Comparison of ENCODE assay signal across 8 cellular contexts in the genomic region with DNA sequence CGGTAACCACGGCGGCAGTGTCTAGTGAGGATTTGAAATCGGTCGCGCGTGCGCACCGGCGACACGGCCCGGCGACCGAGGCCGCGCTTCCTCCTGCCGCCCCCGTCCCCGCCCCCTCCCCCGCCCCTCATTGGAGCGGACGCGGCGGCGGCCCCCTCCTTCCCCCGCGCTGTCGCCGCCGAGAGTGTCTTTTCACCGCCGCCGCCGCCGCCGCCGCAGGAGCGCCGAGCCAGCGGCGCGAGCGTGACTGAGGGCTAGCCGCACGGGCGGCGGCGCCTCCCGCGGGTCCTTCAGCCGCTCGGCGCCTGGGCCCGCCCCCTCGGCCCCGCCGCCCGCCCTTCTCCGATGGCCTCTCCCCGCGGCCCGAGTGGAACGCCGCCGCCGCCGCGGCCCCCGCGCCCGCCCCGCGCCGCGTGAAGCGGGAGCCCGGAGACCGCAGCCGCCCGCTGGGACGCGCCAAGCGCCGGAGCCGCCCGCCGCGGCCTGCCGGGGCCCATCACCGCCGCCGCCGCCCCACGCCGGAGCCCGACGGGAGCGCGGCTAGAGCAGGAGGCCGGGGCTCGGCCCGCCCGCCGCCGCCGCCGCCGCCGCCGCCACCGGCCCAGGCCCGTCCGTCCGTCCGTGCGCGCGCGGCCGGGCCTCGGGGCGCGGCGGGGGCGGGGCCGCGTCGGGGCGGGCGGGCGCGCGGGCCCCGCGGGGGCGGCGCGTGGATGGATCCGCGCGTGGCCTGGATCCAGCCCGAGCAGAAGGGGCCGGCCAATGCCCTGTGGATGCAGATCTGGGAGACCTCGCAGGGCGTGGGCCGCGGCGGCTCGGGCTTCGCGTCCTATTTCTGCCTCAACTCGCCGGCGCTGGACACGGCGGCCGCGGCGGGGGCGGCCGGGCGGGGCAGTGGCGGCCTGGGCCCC. TPM values are rescaled to one million over a fixed set of nuclear protein-coding genes. Genes with fewer than 3 reads are reported as not detected.
DNase-seq lines count a peak whose midpoint lies in the region; ATAC-seq and TF ChIP-seq lines count a peak whose summit lies in the region.

A gene (plus strand): TSS at position 159 of the 908 bp plus-strand sequence. CDS start 552 bp downstream, at position 711.

- peaks cover 42 to 47% (median 44%) of the 10 kb centered on the region in 3 donors for H3K4me1 ChIP-seq in skeletal muscle tissue (ENCODE audit: control insufficient read depth in 3 of 3, insufficient read depth in 3 of 3, low read length in 3 of 3)

- H3K9me3 ChIP-seq in skeletal muscle tissue (ENCODE audit: control insufficient read depth in 3 of 3, low read length in 3 of 3), result no peaks in the 10 kb centered on the region

- H3K27ac ChIP-seq in skeletal muscle tissue (ENCODE audit: low read depth, low read length), result peak within 1 kb of the TSS; percentile 94

- ATAC-seq in GM21717 (IDR thresholded peaks at IDR 0.05; ENCODE audit: unreplicated experiment), result peak; percentile 4

- no peak for TF ChIP-seq POLR2A in NB4 (IDR thresholded peaks at IDR 0.05; ENCODE audit: extremely low read depth, insufficient read length)

- H3K36me3 ChIP-seq in skeletal muscle tissue (ENCODE audit: control insufficient read depth in 3 of 3, insufficient read depth in 3 of 3, low read length in 3 of 3), result peaks cover 0 to 3% (median 0%) of the 10 kb centered on the region in 3 donors

- peak; percentile 33 for DNase-seq in NB4 (ENCODE audit: low read depth)
- no peak for DNase-seq in astrocyte of the spinal cord (ENCODE audit: low read depth, low spot score)
- no peak for DNase-seq in LoVo (ENCODE audit: low spot score)
- no peak for DNase-seq in KG1 (lab: John Stamatoyannopoulos, UW)

- peak within 1 kb of the TSS; percentile 86 to 94 (median 94) for H3K9ac ChIP-seq in skeletal muscle tissue (ENCODE audit: low read depth in 1 of 3, low read length in 3 of 3)

- H3K4me3 ChIP-seq in GM08714 (ENCODE audit: low read length), result peak within 1 kb of the TSS; percentile 97
- H3K4me3 ChIP-seq in NB4 (ENCODE audit: low read depth, low read length), result peak within 1 kb of the TSS; percentile 71
- H3K4me3 ChIP-seq in astrocyte of the spinal cord (ENCODE audit: low read depth, low read length), result peak within 1 kb of the TSS; percentile 69
- peak within 1 kb of the TSS; percentile 72 for H3K4me3 ChIP-seq in iPS-11a (ENCODE audit: low read depth, low read length)
- H3K4me3 ChIP-seq in skeletal muscle tissue (ENCODE audit: low read length in 3 of 3), result peak within 1 kb of the TSS; percentile 78 to 88 (median 79)

- TF ChIP-seq CTCF in NB4 (IDR thresholded peaks at IDR 0.05; ENCODE audit: low read depth, low read length) (no peak), astrocyte of the spinal cord (IDR thresholded peaks at IDR 0.05; ENCODE audit: low read depth, low read length) (no peak)

- in situ Hi-C loops in astrocyte of the spinal cord (cut with HindIII; ENCODE audit: low sequenced_read_pairs), result no loop called here

- H3K27me3 ChIP-seq in skeletal muscle tissue (ENCODE audit: control insufficient read depth in 3 of 3, insufficient read depth in 3 of 3, low read length in 3 of 3), result no peaks in the 10 kb centered on the region

RNA-seq across cellular contexts. Expression of the gene that starts here (rescaled TPM):
- 15.1 TPM for total RNA-seq in skeletal muscle tissue
